ENCODE assay signal across 18 cellular contexts in the genomic region with DNA sequence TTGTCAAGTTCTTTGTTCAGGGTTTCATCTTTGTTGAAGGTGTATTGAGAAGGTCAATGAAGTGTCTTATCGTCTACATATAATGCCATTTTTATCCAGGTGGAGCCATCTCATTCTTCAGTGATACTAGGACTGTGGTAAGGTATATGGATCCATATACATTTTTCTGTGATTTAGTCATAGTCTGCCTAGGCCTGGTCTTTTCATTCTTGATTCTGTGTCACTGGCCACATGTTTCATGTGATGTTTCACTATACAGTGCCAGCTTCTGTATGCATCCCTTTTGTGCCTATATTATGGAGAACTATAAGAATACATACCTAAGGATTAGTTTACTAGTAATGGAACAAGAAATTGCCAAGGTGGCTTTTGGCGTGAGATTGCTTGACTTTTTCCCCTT.
"Had no signal": no experiment of that assay in that cellular context is flagged by ENCODE, and none has a peak within 500 bp of the region (broad histone marks: within the 10 kb centered on the region; RNA-seq: fewer than 3 reads in every experiment).

No MANE protein-coding gene starts in this region.

- DNase-seq: activated B cell treated with CpG ODN at 0.5 μM for 24 hours; activated CD4-positive, alpha-beta T cell treated with anti-CD3 and anti-CD28 coated beads, Interleukin-2, amount 10 ng/mL, durations not matched to agents 24 days and 14 days; activated naive CD4-positive, alpha-beta T cell treated with anti-CD3 and anti-CD28 coated beads, Interleukin-2, amount 50 U/mL, for 16 hours; activated T-cell treated with anti-CD3 and anti-CD28 coated beads for 4 hours; dorsolateral prefrontal cortex; esophagus squamous epithelium; heart left ventricle; left ventricle myocardium superior; retina; stimulated activated CD4-positive, alpha-beta T cell treated with anti-CD3 and anti-CD28 coated beads, Interleukin-15, amount 100 ng/mL, for 24 hours; stimulated activated CD4-positive, alpha-beta T cell treated with anti-CD3 and anti-CD28 coated beads, Interleukin-4, amount 100 ng/mL, for 24 hours; upper lobe of right lung had no signal

- ATAC-seq: heart left ventricle, left ventricle myocardium superior, upper lobe of right lung had no signal

- H3K4me1 ChIP-seq: upper lobe of right lung had no signal

- H3K9me3 ChIP-seq: esophagus squamous epithelium, heart left ventricle, upper lobe of right lung had no signal

- H3K27ac ChIP-seq: dorsolateral prefrontal cortex, esophagus squamous epithelium, heart left ventricle, parathyroid adenoma, upper lobe of right lung had no signal

- H3K27ac Mint-ChIP-seq: activated B cell treated with CpG ODN at 0.5 μM for 24 hours; activated CD4-positive, alpha-beta T cell treated with anti-CD3 and anti-CD28 coated beads, Interleukin-2, amount 10 ng/mL, durations not matched to agents 24 days and 14 days; mesothelial cell of epicardium; stimulated activated naive CD8-positive, alpha-beta T cell treated with anti-CD3 and anti-CD28 coated beads, Interleukin-15, Interleukin-2, amounts not matched to agents 100 ng/mL and 50 ng/mL, for 24 hours; T-helper 1 cell treated with Interleukin-12 subunit alpha and Interleukin-12 subunit beta and Interleukin-4 antibody, amounts not matched to agents 30 μg/mL and 1 μg/mL, for 36 hours had no signal

- H3K9me3 Mint-ChIP-seq: activated B cell treated with CpG ODN at 0.5 μM for 24 hours; activated CD4-positive, alpha-beta T cell treated with anti-CD3 and anti-CD28 coated beads, Interleukin-2, amount 10 ng/mL, durations not matched to agents 24 days and 14 days; mesothelial cell of epicardium; stimulated activated naive CD8-positive, alpha-beta T cell treated with anti-CD3 and anti-CD28 coated beads, Interleukin-15, Interleukin-2, amounts not matched to agents 100 ng/mL and 50 ng/mL, for 24 hours; T-helper 1 cell treated with Interleukin-12 subunit alpha and Interleukin-12 subunit beta and Interleukin-4 antibody, amounts not matched to agents 30 μg/mL and 1 μg/mL, for 36 hours had no signal

- H3K27me3 Mint-ChIP-seq: activated B cell treated with CpG ODN at 0.5 μM for 24 hours; activated CD4-positive, alpha-beta T cell treated with anti-CD3 and anti-CD28 coated beads, Interleukin-2, amount 10 ng/mL, durations not matched to agents 24 days and 14 days; stimulated activated naive CD8-positive, alpha-beta T cell treated with anti-CD3 and anti-CD28 coated beads, Interleukin-15, Interleukin-2, amounts not matched to agents 100 ng/mL and 50 ng/mL, for 24 hours had no signal

- H2AFZ ChIP-seq: parathyroid adenoma had no signal

- H3K27me3 ChIP-seq: dorsolateral prefrontal cortex, esophagus squamous epithelium, heart left ventricle, upper lobe of right lung had no signal

- H3K9ac ChIP-seq: parathyroid adenoma had no signal

- H3K4me1 Mint-ChIP-seq: activated B cell treated with CpG ODN at 0.5 μM for 24 hours; activated CD4-positive, alpha-beta T cell treated with anti-CD3 and anti-CD28 coated beads, Interleukin-2, amount 10 ng/mL, durations not matched to agents 24 days and 14 days; mesothelial cell of epicardium had no signal

- H3K4me3 Mint-ChIP-seq: activated B cell treated with CpG ODN at 0.5 μM for 24 hours; activated CD4-positive, alpha-beta T cell treated with anti-CD3 and anti-CD28 coated beads, Interleukin-2, amount 10 ng/mL, durations not matched to agents 24 days and 14 days; mesothelial cell of epicardium; stimulated activated naive CD8-positive, alpha-beta T cell treated with anti-CD3 and anti-CD28 coated beads, Interleukin-15, Interleukin-2, amounts not matched to agents 100 ng/mL and 50 ng/mL, for 24 hours; T-helper 1 cell treated with Interleukin-12 subunit alpha and Interleukin-12 subunit beta and Interleukin-4 antibody, amounts not matched to agents 30 μg/mL and 1 μg/mL, for 36 hours had no signal

- FAIRE-seq: endometrium, frontal cortex had no signal

- H3K4me3 ChIP-seq: dorsolateral prefrontal cortex, esophagus squamous epithelium, heart left ventricle, upper lobe of right lung had no signal
